ENCODE assay signal across 8 cellular contexts in genomic region chr7:74083117-74083876, GRCh38. TPM values are rescaled to one million over a fixed set of nuclear protein-coding genes. Genes with fewer than 3 reads are reported as not detected.
DNase-seq lines count a peak whose midpoint lies in the region; ATAC-seq and TF ChIP-seq lines count a peak whose summit lies in the region.

LIMK1 (plus strand) TSS chr7:74083804; CDS start chr7:74083991, 187 bp downstream.

- no peak for TF ChIP-seq RAD21 in SK-N-SH (IDR thresholded peaks at IDR 0.05; ENCODE audit: low read length)

- peaks cover 24% of the 10 kb centered on the region for H3K36me3 Mint-ChIP-seq in GM23338 (ENCODE audit: low read depth)
- peaks cover 4% of the 10 kb centered on the region for H3K36me3 Mint-ChIP-seq in activated naive CD4-positive, alpha-beta T cell treated with anti-CD3 and anti-CD28 coated beads, Interleukin-2, amount 10 ng/mL, durations not matched to agents 7 days and 5 days

- H3K4me2 ChIP-seq in GM23338 (peak within 1 kb of the TSS; percentile 94), SK-N-SH (peak within 1 kb of the TSS; percentile 98)

- H3K9me2 ChIP-seq in GM23338 (ENCODE audit: insufficient read depth) (no peaks in the 10 kb centered on the region), SK-N-SH (no peaks in the 10 kb centered on the region)

- peak; percentile 72 for ATAC-seq in GM23338

- 32% methylated on average over 29 of the region's 71 CpGs for WGBS in SK-N-SH (ENCODE audit: low lambda C conversion rate)

- H3K9me3 ChIP-seq in MG63 (no peaks in the 10 kb centered on the region), SK-N-SH (no peaks in the 10 kb centered on the region)

- POLR2A ChIA-PET in SK-N-SH (lab: Yijun Ruan, JAX): interaction anchor here (1.2 to 2.1 kb wide), 6 partner anchors 8 to 91 kb away, joined by 4 to 12 read pairs (median 5); partner anchors contain the start of gene EIF4H

- H3K27me3 Mint-ChIP-seq in GM23338 (ENCODE audit: insufficient read depth, low read depth, poor library complexity): peaks cover 8% of the 10 kb centered on the region
- H3K27me3 Mint-ChIP-seq in activated naive CD4-positive, alpha-beta T cell treated with anti-CD3 and anti-CD28 coated beads, Interleukin-2, amount 10 ng/mL, durations not matched to agents 7 days and 5 days: peaks cover 11% of the 10 kb centered on the region

- peaks cover 16% of the 10 kb centered on the region; the same call in 1 of the 2 replicates for H3K4me1 ChIP-seq in GM23338 (ENCODE audit: insufficient read depth)
- H3K4me1 ChIP-seq in SK-N-SH (ENCODE audit: control insufficient read depth in 1 of 2, insufficient read depth in 2 of 2, low read depth in 1 of 2, low read length in 1 of 2): peaks cover 23 to 27% of the 10 kb centered on the region in 2 experiments; a peak in 3 of 4 replicates

- no peak for TF ChIP-seq EP300 in SK-N-SH (IDR thresholded peaks at IDR 0.05; ENCODE audit: borderline replicate concordance in 1 of 2, low read depth in 1 of 2, low read length in 1 of 2)

- H3K27ac ChIP-seq in GM23338 (ENCODE audit: low read depth): peak within 1 kb of the TSS; percentile 81; the same call in 1 of the 2 replicates
- peak within 1 kb of the TSS; percentile 62 to 86 for H3K27ac ChIP-seq in SK-N-SH (ENCODE audit: low read depth in 2 of 2, low read length in 1 of 2)

- H3K4me3 Mint-ChIP-seq in GM23338: peak within 1 kb of the TSS; percentile 81
- peak within 1 kb of the TSS; percentile 79 for H3K4me3 Mint-ChIP-seq in activated naive CD4-positive, alpha-beta T cell treated with anti-CD3 and anti-CD28 coated beads, Interleukin-2, amount 10 ng/mL, durations not matched to agents 7 days and 5 days

- H3K79me2 ChIP-seq in GM23338 (replicated peaks; ENCODE audit: insufficient read depth) (peaks cover 8% of the 10 kb centered on the region), SK-N-SH (ENCODE audit: insufficient read depth) (peaks cover 44% of the 10 kb centered on the region)

- H3F3A ChIP-seq in GM23338 (replicated peaks; ENCODE audit: low read depth): 0 out of 2 replicates have a peak, but pooled peaks cover 7% of the 10 kb centered on the region
- peaks cover 37% of the 10 kb centered on the region for H3F3A ChIP-seq in SK-N-SH (replicated peaks; ENCODE audit: insufficient read depth)

- 0 out of 2 replicates have a peak, but pooled peaks cover 3% of the 10 kb centered on the region for H3K36me3 ChIP-seq in GM23338 (ENCODE audit: insufficient read depth)
- peaks cover 18% of the 10 kb centered on the region for H3K36me3 ChIP-seq in MG63
- H3K36me3 ChIP-seq in SK-N-SH (replicated peaks in 1 of 2; ENCODE audit: control insufficient read depth in 1 of 2, insufficient read depth in 2 of 2, low read length in 1 of 2): peaks cover 4 to 28% of the 10 kb centered on the region in 2 experiments

- DNase-seq in Daoy (ENCODE audit: low read depth): peak; percentile 93
- peak; percentile 87 for DNase-seq in GM23338 (ENCODE audit: low spot score)
- peak; percentile 72 for DNase-seq in MG63
- peak; percentile 100 for DNase-seq in SK-N-SH
- DNase-seq in activated naive CD4-positive, alpha-beta T cell treated with anti-CD3 and anti-CD28 coated beads, Interleukin-2, amount 10 ng/mL, durations not matched to agents 7 days and 5 days: peak; percentile 85
- DNase-seq in globus pallidus (ENCODE audit: low spot score): peak; percentile 81
- DNase-seq in occipital lobe (lab: John Stamatoyannopoulos, UW): peak; percentile 84
- peak; percentile 74 for DNase-seq in superior temporal gyrus (ENCODE audit: extremely low spot score)

- TF ChIP-seq CTCF in GM23338 (conservative IDR thresholded peaks at IDR 0.05; ENCODE audit: low read depth in 2 of 2) (no peak), SK-N-SH (IDR thresholded peaks at IDR 0.05) (no peak)

- H4K20me1 ChIP-seq in GM23338 (replicated peaks; ENCODE audit: insufficient read depth) (peaks cover 4% of the 10 kb centered on the region; the same call in 1 of the 2 replicates), SK-N-SH (ENCODE audit: insufficient read depth) (no peaks in the 10 kb centered on the region)

- no peaks in the 10 kb centered on the region for H3K27me3 ChIP-seq in GM23338 (ENCODE audit: insufficient read depth)
- H3K27me3 ChIP-seq in MG63: no peaks in the 10 kb centered on the region
- no peaks in the 10 kb centered on the region for H3K27me3 ChIP-seq in SK-N-SH (ENCODE audit: insufficient read depth)

- H3K9ac ChIP-seq in SK-N-SH: peak within 1 kb of the TSS; percentile 97

- H3K9me3 Mint-ChIP-seq in GM23338: no peaks in the 10 kb centered on the region
- H3K9me3 Mint-ChIP-seq in activated naive CD4-positive, alpha-beta T cell treated with anti-CD3 and anti-CD28 coated beads, Interleukin-2, amount 10 ng/mL, durations not matched to agents 7 days and 5 days: no peaks in the 10 kb centered on the region

- CTCF ChIA-PET in SK-N-SH (lab: Yijun Ruan, JAX): interaction anchor here (0.8 to 2.2 kb wide), 10 partner anchors 14 to 318 kb away, joined by 3 to 12 read pairs (median 5); no protein-coding TSS in a partner anchor
- CTCF ChIA-PET in activated naive CD4-positive, alpha-beta T cell treated with anti-CD3 and anti-CD28 coated beads, Interleukin-2, amount 10 ng/mL, durations not matched to agents 7 days and 5 days (lab: Charles Lee): interaction anchor here (0.7 to 0.8 kb wide), 2 partner anchors 13 to 123 kb away, joined by 3 to 4 read pairs; no protein-coding TSS in a partner anchor

- H2AFZ ChIP-seq in GM23338 (peak within 1 kb of the TSS; percentile 81), SK-N-SH (ENCODE audit: low read depth) (peak within 1 kb of the TSS; percentile 88; the same call in 1 of the 2 replicates)

- H3K4me3 ChIP-seq in GM23338 (peak within 1 kb of the TSS; percentile 83), MG63 (peak within 1 kb of the TSS; percentile 65), SK-N-SH (ENCODE audit: low read depth in 2 of 2, low read length in 1 of 2) (peak within 1 kb of the TSS; percentile 57 to 98)

- peaks cover 19% of the 10 kb centered on the region for H3K4me1 Mint-ChIP-seq in GM23338
- H3K4me1 Mint-ChIP-seq in activated naive CD4-positive, alpha-beta T cell treated with anti-CD3 and anti-CD28 coated beads, Interleukin-2, amount 10 ng/mL, durations not matched to agents 7 days and 5 days: peaks cover 19% of the 10 kb centered on the region

- peak within 1 kb of the TSS; percentile 65; the same call in 1 of the 2 replicates for H3K27ac Mint-ChIP-seq in GM23338
- H3K27ac Mint-ChIP-seq in activated naive CD4-positive, alpha-beta T cell treated with anti-CD3 and anti-CD28 coated beads, Interleukin-2, amount 10 ng/mL, durations not matched to agents 7 days and 5 days: peak within 1 kb of the TSS; percentile 68

TF ChIP-seq in GM23338, 12 proteins besides CTCF, POLR2A, EP300 and RAD21:
- TF ChIP-seq POLR2AphosphoS5 (IDR thresholded peaks at IDR 0.05; ENCODE audit: low read depth): peak; percentile 83
- TF ChIP-seq STAT1 (IDR thresholded peaks at IDR 0.05; ENCODE audit: unreplicated experiment): no peak

TF ChIP-seq in SK-N-SH, 30 proteins besides CTCF, POLR2A, EP300 and RAD21 (continues in another document):
- TF ChIP-seq SIN3A (IDR thresholded peaks at IDR 0.05; ENCODE audit: borderline replicate concordance, low read depth, low read length) (peak; percentile 81; the same call in 1 of the 2 replicates), TCF12 (IDR thresholded peaks at IDR 0.05) (peak; percentile 11; the same call in 1 of the 2 replicates), JUND (IDR thresholded peaks at IDR 0.05) (no peak), MXI1 (IDR thresholded peaks at IDR 0.05; ENCODE audit: low read depth, low read length) (peak; percentile 64; the same call in 1 of the 2 replicates), ZBTB33 (IDR thresholded peaks at IDR 0.05; ENCODE audit: borderline replicate concordance, low read depth) (no peak), NRF1 (IDR thresholded peaks at IDR 0.05; ENCODE audit: low read depth, low read length) (peak; percentile 51), GATA2 (CRISPR knock-in tag; IDR thresholded peaks at IDR 0.05) (no peak), RCOR1 (IDR thresholded peaks at IDR 0.05; ENCODE audit: low read length) (no peak), USF1 (IDR thresholded peaks at IDR 0.05; ENCODE audit: borderline replicate concordance, low read depth) (no peak), FOSL2 (IDR thresholded peaks at IDR 0.05; ENCODE audit: borderline replicate concordance, low read depth) (no peak), YY1 (IDR thresholded peaks at IDR 0.05; ENCODE audit: low read depth) (no peak), FOXM1 (IDR thresholded peaks at IDR 0.05; ENCODE audit: low read depth) (no peak), TAF1 (IDR thresholded peaks at IDR 0.05; ENCODE audit: borderline replicate concordance, low read depth, low read length) (peak; percentile 86)

RNA-seq across cellular contexts. Expression of gene LIMK1, which starts in this region (rescaled TPM):
- total RNA-seq in Daoy (2014; rRNA removed; shearing (Covaris generic)): 41.0 and 52.2 TPM in 2 replicates
- total RNA-seq in GM23338 (2014; rRNA removed; shearing (Covaris generic)): 77.9 and 96.5 TPM in 2 replicates
- polyA plus RNA-seq in GM23338 (2016; fragmentation: Nextera tagmentation; extraction: Ambion mirVana): 13.0 and 17.3 TPM in 2 replicates
- 13.2 and 26.9 TPM in 2 replicates for total RNA-seq in MG63 (2014; rRNA removed; shearing (Covaris generic); ENCODE audit: low replicate concordance)
- 64.4 and 86.6 TPM in 2 replicates for polyA plus RNA-seq in SK-N-SH (2012; rRNA removed)
- 46.4 and 70.1 TPM in 2 replicates for polyA plus RNA-seq in SK-N-SH (2012; cell fraction: cytosol; rRNA removed)
- 118 and 178 TPM in 2 replicates for polyA plus RNA-seq in SK-N-SH (2012; cell fraction: nucleus; rRNA removed)
- total RNA-seq in occipital lobe: 14.5 TPM

Comparison
In these comparisons a context has a peak if more than half of its experiments do, and no peak if none do; other contexts are left out.
1. Peak in every context shown above with its lines: DNase-seq, ATAC-seq, H3K4me3 ChIP-seq and H3K27ac ChIP-seq.